1 cellular context compared by ENCODE assay signal in the genomic region with DNA sequence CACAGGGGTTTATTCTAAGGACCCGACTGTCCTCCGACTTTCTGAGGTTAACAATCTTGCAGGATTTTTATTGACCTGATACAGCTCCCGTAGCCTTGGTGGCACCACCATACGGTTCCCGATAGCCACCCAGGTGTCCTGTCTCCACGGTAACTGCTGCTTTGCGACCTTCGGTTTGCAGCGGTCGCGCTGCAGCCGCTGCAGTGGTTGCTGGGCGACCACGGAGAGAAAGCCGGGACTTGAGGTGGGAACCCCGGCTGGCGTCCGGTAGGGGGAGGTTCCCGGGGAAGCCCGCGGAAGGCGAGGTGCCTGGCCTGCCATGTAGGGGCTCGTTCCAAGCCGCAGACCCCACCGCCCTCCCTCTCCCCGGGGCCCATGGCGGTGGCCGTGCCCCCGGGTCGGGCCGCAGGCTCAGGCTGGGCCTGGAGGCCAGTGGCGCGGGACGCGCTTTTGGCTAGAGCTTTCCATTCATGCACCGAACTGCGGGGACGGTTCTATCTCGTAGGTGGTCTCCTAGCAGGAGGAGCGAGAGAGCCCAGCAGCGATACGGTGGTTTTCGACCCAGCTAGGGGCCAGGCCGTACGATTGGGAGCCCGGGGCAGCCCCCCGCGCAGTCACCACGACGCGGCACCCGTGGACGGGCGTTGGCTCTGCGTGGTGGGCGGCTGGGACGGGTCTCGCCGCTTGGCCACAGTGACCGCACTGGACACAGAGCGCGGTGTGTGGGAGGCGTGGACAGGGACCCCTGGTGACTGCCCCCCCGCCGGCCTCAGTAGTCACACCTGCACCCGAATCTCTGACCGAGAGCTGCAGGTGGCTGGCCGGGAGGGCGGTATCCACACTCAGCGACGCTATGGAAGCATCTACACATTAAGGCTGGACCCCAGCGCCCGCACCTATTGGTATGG.
TF ChIP-seq lines count a peak whose summit lies in the region.

A gene with protein sequence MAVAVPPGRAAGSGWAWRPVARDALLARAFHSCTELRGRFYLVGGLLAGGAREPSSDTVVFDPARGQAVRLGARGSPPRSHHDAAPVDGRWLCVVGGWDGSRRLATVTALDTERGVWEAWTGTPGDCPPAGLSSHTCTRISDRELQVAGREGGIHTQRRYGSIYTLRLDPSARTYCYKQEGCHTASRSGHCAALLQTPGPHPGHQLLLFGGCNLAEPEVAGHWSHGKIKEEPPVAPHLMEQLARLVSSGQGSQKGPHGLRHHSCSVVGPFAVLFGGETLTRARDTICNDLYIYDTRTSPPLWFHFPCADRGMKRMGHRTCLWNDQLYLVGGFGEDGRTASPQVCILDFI (plus strand): TSS at position 201 of the 908 bp plus-strand sequence. CDS start 175 bp downstream, at position 376.

TF ChIP-seq in WTC11, 78 proteins besides CTCF, POLR2A, EP300 and RAD21 (continued from another document):
- TF ChIP-seq, protein P1, sequence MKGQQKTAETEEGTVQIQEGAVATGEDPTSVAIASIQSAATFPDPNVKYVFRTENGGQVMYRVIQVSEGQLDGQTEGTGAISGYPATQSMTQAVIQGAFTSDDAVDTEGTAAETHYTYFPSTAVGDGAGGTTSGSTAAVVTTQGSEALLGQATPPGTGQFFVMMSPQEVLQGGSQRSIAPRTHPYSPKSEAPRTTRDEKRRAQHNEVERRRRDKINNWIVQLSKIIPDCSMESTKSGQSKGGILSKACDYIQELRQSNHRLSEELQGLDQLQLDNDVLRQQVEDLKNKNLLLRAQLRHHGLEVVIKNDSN (CRISPR knock-in tag; IDR thresholded peaks at IDR 0.05), result peak; percentile 39; the same call in 1 of the 2 replicates
- no peak for TF ChIP-seq ZNF263 (CRISPR knock-in tag; IDR thresholded peaks at IDR 0.05; ENCODE audit: low read depth)
- no peak for TF ChIP-seq TEAD1 (CRISPR knock-in tag; IDR thresholded peaks at IDR 0.05)
- 0 out of 2 replicates have a peak, but pooled peaks have one; percentile 53 for TF ChIP-seq ETV6 (CRISPR knock-in tag; IDR thresholded peaks at IDR 0.05)
- TF ChIP-seq, protein P2, sequence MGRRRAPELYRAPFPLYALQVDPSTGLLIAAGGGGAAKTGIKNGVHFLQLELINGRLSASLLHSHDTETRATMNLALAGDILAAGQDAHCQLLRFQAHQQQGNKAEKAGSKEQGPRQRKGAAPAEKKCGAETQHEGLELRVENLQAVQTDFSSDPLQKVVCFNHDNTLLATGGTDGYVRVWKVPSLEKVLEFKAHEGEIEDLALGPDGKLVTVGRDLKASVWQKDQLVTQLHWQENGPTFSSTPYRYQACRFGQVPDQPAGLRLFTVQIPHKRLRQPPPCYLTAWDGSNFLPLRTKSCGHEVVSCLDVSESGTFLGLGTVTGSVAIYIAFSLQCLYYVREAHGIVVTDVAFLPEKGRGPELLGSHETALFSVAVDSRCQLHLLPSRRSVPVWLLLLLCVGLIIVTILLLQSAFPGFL (CRISPR knock-in tag; IDR thresholded peaks at IDR 0.05; ENCODE audit: borderline replicate concordance), result no peak
- no peak for TF ChIP-seq IRF2 (CRISPR knock-in tag; IDR thresholded peaks at IDR 0.05; ENCODE audit: borderline replicate concordance, low read depth)
- TF ChIP-seq, protein P3, sequence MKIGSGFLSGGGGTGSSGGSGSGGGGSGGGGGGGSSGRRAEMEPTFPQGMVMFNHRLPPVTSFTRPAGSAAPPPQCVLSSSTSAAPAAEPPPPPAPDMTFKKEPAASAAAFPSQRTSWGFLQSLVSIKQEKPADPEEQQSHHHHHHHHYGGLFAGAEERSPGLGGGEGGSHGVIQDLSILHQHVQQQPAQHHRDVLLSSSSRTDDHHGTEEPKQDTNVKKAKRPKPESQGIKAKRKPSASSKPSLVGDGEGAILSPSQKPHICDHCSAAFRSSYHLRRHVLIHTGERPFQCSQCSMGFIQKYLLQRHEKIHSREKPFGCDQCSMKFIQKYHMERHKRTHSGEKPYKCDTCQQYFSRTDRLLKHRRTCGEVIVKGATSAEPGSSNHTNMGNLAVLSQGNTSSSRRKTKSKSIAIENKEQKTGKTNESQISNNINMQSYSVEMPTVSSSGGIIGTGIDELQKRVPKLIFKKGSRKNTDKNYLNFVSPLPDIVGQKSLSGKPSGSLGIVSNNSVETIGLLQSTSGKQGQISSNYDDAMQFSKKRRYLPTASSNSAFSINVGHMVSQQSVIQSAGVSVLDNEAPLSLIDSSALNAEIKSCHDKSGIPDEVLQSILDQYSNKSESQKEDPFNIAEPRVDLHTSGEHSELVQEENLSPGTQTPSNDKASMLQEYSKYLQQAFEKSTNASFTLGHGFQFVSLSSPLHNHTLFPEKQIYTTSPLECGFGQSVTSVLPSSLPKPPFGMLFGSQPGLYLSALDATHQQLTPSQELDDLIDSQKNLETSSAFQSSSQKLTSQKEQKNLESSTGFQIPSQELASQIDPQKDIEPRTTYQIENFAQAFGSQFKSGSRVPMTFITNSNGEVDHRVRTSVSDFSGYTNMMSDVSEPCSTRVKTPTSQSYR (CRISPR knock-in tag; IDR thresholded peaks at IDR 0.05), result 0 out of 2 replicates have a peak, but pooled peaks have one; percentile 41
- TF ChIP-seq ZNF416 (CRISPR knock-in tag; IDR thresholded peaks at IDR 0.05), result no peak
- no peak for TF ChIP-seq ZNF396 (CRISPR knock-in tag; IDR thresholded peaks at IDR 0.05; ENCODE audit: borderline replicate concordance)
- TF ChIP-seq, protein P4, sequence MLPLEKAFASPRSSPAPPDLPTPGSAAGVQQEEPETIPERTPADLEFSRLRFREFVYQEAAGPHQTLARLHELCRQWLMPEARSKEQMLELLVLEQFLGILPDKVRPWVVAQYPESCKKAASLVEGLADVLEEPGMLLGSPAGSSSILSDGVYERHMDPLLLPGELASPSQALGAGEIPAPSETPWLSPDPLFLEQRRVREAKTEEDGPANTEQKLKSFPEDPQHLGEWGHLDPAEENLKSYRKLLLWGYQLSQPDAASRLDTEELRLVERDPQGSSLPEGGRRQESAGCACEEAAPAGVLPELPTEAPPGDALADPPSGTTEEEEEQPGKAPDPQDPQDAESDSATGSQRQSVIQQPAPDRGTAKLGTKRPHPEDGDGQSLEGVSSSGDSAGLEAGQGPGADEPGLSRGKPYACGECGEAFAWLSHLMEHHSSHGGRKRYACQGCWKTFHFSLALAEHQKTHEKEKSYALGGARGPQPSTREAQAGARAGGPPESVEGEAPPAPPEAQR (CRISPR knock-in tag; IDR thresholded peaks at IDR 0.05), result no peak
- TF ChIP-seq SOX15 (CRISPR knock-in tag; IDR thresholded peaks at IDR 0.05), result no peak
- no peak for TF ChIP-seq ZNF219 (CRISPR knock-in tag; IDR thresholded peaks at IDR 0.05; ENCODE audit: borderline replicate concordance)
- TF ChIP-seq NFE2L1 (CRISPR knock-in tag; IDR thresholded peaks at IDR 0.05), result no peak
- TF ChIP-seq, protein P5, sequence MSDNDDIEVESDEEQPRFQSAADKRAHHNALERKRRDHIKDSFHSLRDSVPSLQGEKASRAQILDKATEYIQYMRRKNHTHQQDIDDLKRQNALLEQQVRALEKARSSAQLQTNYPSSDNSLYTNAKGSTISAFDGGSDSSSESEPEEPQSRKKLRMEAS (CRISPR knock-in tag; IDR thresholded peaks at IDR 0.05), result peak; percentile 51; the same call in 1 of the 2 replicates
- TF ChIP-seq ELF4 (CRISPR knock-in tag; IDR thresholded peaks at IDR 0.05; ENCODE audit: low read depth), result no peak; the same call in 1 of the 2 replicates
